ENCODE assay signal across 16 cellular contexts in genomic region chr19:55617426-55617825, GRCh38. TPM values are rescaled to one million over a fixed set of nuclear protein-coding genes. Genes with fewer than 3 reads are reported as not detected.
A peak's percentile ranks its signal among the peaks of the same experiment; 100 is the strongest.
DNase-seq lines count a peak whose midpoint lies in the region; ATAC-seq and TF ChIP-seq lines count a peak whose summit lies in the region.
"Had no signal": no experiment of that assay in that cellular context is flagged by ENCODE, and none has a peak within 500 bp of the region (broad histone marks: within the 10 kb centered on the region; RNA-seq: fewer than 3 reads in every experiment).

No MANE protein-coding gene starts in this region.

- no peak overlapping the region for H3K4me3 Mint-ChIP-seq in stimulated activated naive CD8-positive, alpha-beta T cell treated with anti-CD3 and anti-CD28 coated beads, Interleukin-15, Interleukin-2, amounts not matched to agents 100 ng/mL and 50 ng/mL, for 24 hours
- H3K4me3 Mint-ChIP-seq in T-helper 17 cell (no peak overlapping the region), Calu3 (ENCODE audit: low read depth, unreplicated experiment) (no peak overlapping the region)
- H3K4me3 Mint-ChIP-seq: H9, IgD-negative memory B cell had no signal

- H3K36me3 Mint-ChIP-seq in stimulated activated naive CD8-positive, alpha-beta T cell treated with anti-CD3 and anti-CD28 coated beads, Interleukin-15, Interleukin-2, amounts not matched to agents 100 ng/mL and 50 ng/mL, for 24 hours (ENCODE audit: low read depth), result peaks cover 38% of the 10 kb centered on the region
- no peaks in the 10 kb centered on the region for H3K36me3 Mint-ChIP-seq in T-helper 17 cell (ENCODE audit: low read depth)
- H3K36me3 Mint-ChIP-seq in Calu3 (ENCODE audit: insufficient read depth, unreplicated experiment), result peaks cover 55% of the 10 kb centered on the region
- H3K36me3 Mint-ChIP-seq: IgD-negative memory B cell had no signal

- CTCF ChIA-PET in Calu3 (lab: Charles Lee), result interaction anchor here (1.0 kb wide), 1 partner anchor 11 kb away, joined by 4 read pairs; no protein-coding TSS in a partner anchor

- H3K27ac Mint-ChIP-seq in stimulated activated naive CD8-positive, alpha-beta T cell treated with anti-CD3 and anti-CD28 coated beads, Interleukin-15, Interleukin-2, amounts not matched to agents 100 ng/mL and 50 ng/mL, for 24 hours, result peak overlapping the region; percentile 26
- H3K27ac Mint-ChIP-seq in T-helper 17 cell (peak overlapping the region; percentile 51), Calu3 (ENCODE audit: unreplicated experiment) (no peak overlapping the region)

- H3K4me3 ChIP-seq in coronary artery, result no peak overlapping the region
- H3K4me3 ChIP-seq: Peyer's patch had no signal

- BruUV-seq in Calu3 (replicated peaks; lab: Mats Ljungman, UMichigan), result no TSS peak

- TF ChIP-seq CTCF in coronary artery (IDR thresholded peaks at IDR 0.05) (no peak), Calu3 (IDR thresholded peaks at IDR 0.05; ENCODE audit: unreplicated experiment) (no peak)

- no peak for DNase-seq in stimulated activated naive CD8-positive, alpha-beta T cell treated with anti-CD3 and anti-CD28 coated beads, Interleukin-15, Interleukin-2, amounts not matched to agents 100 U/mL and 50 U/mL, for 24 hours
- DNase-seq in T-helper 17 cell, result no peak
- DNase-seq in epithelial cell of prostate (ENCODE audit: low read depth, low spot score), result no peak
- no peak for DNase-seq in stimulated activated CD4-positive, alpha-beta T cell treated with anti-CD3 and anti-CD28 coated beads, Interleukin-4, amount 100 ng/mL, for 24 hours
- no peak for DNase-seq in coronary artery (ENCODE audit: low spot score)
- no peak for DNase-seq in Calu3
- DNase-seq: DMS53, H9, NCI-H1417, NCI-H1930, NCI-H2171 treated with DMSO at 0.1 percent for 48 hours, NCI-H774, Peyer's patch, SHP77 had no signal

- intact Hi-C loops in Calu3 (cut with micrococcal nuclease; ENCODE audit: unreplicated experiment), result no loop called here

- no peaks in the 10 kb centered on the region for H3K9me3 ChIP-seq in T-helper 17 cell (ENCODE audit: control insufficient read depth, low read length, poor library complexity, severe bottlenecking)
- H3K9me3 ChIP-seq: Peyer's patch had no signal

- peaks cover 25% of the 10 kb centered on the region for H3K4me1 Mint-ChIP-seq in stimulated activated naive CD8-positive, alpha-beta T cell treated with anti-CD3 and anti-CD28 coated beads, Interleukin-15, Interleukin-2, amounts not matched to agents 100 ng/mL and 50 ng/mL, for 24 hours (ENCODE audit: low read depth)
- H3K4me1 Mint-ChIP-seq in T-helper 17 cell (peaks cover 11% of the 10 kb centered on the region), Calu3 (ENCODE audit: low read depth, unreplicated experiment) (no peaks in the 10 kb centered on the region)

- H3K27me3 Mint-ChIP-seq in stimulated activated naive CD8-positive, alpha-beta T cell treated with anti-CD3 and anti-CD28 coated beads, Interleukin-15, Interleukin-2, amounts not matched to agents 100 ng/mL and 50 ng/mL, for 24 hours, result no peaks in the 10 kb centered on the region
- H3K27me3 Mint-ChIP-seq in T-helper 17 cell, result no peaks in the 10 kb centered on the region
- H3K27me3 Mint-ChIP-seq in Calu3 (ENCODE audit: unreplicated experiment), result no peaks in the 10 kb centered on the region
- H3K27me3 Mint-ChIP-seq: IgD-negative memory B cell had no signal

- H3K27ac ChIP-seq in epithelial cell of prostate (peak overlapping the region; percentile 43), coronary artery (no peak overlapping the region)
- H3K27ac ChIP-seq: Peyer's patch had no signal

- ATAC-seq in stimulated activated naive CD8-positive, alpha-beta T cell treated with anti-CD3 and anti-CD28 coated beads, Interleukin-15, Interleukin-2, amounts not matched to agents 100 U/mL and 50 U/mL, for 24 hours, result no peak
- no peak for ATAC-seq in T-helper 17 cell

- no peaks in the 10 kb centered on the region for H3K9me3 Mint-ChIP-seq in stimulated activated naive CD8-positive, alpha-beta T cell treated with anti-CD3 and anti-CD28 coated beads, Interleukin-15, Interleukin-2, amounts not matched to agents 100 ng/mL and 50 ng/mL, for 24 hours
- H3K9me3 Mint-ChIP-seq in Calu3 (ENCODE audit: low read depth, unreplicated experiment), result no peaks in the 10 kb centered on the region
- H3K9me3 Mint-ChIP-seq: H9, IgD-negative memory B cell had no signal

RNA-seq across cellular contexts. Expression of gene ZNF784, which starts 6.9 kb away (rescaled TPM):
- total RNA-seq in T-helper 17 cell (10 to 100 TPM; 11.3 to 13.8 TPM), Calu3 (2022) (6.0 and 7.1 TPM in 2 replicates)

RNA-seq across cellular contexts. Expression of gene ZNF865, which starts 12.0 kb away (rescaled TPM):
- 10 to 100 TPM; 12.6 to 12.8 TPM for total RNA-seq in T-helper 17 cell
- 29.6 and 30.9 TPM in 2 replicates for total RNA-seq in Calu3 (2022)

RNA-seq across cellular contexts. Expression of gene ZNF524, which starts 17.3 kb away (rescaled TPM):
- 10 to 100 TPM; 16.6 to 17.0 TPM for total RNA-seq in T-helper 17 cell
- 18.5 and 21.8 TPM in 2 replicates for total RNA-seq in Calu3 (2022)

RNA-seq across cellular contexts. Expression of gene FIZ1, which starts 18.1 kb away (rescaled TPM):
- total RNA-seq in T-helper 17 cell (10 to 100 TPM in 1 of 2 donors, 1 to 10 TPM in 1; 9.2 to 10.7 TPM), Calu3 (2022) (18.6 and 23.0 TPM in 2 replicates)

RNA-seq across cellular contexts. Expression of gene ZNF580, which starts 23.4 kb away (rescaled TPM):
- 10 to 100 TPM; 40.3 to 41.8 TPM for total RNA-seq in T-helper 17 cell
- total RNA-seq in Calu3 (2022), result 35.6 TPM in 2 replicates
